ENCODE assay signal across 27 cellular contexts in genomic region chr3:82525-82924, GRCh38.
"Had no signal": no experiment of that assay in that cellular context is flagged by ENCODE, and none has a peak within 500 bp of the region (broad histone marks: within the 10 kb centered on the region; RNA-seq: fewer than 3 reads in every experiment).

No MANE protein-coding gene starts in this region.

- DNase-seq: stimulated activated CD4-positive, alpha-beta T cell treated with anti-CD3 and anti-CD28 coated beads, Interleukin-2, amount 100 ng/mL, for 48 hours; stimulated activated CD4-positive, alpha-beta T cell treated with anti-CD3 and anti-CD28 coated beads, Interleukin-4, amount 100 ng/mL, for 1 hour; stimulated activated CD4-positive, alpha-beta T cell treated with anti-CD3 and anti-CD28 coated beads, Interleukin-4, amount 100 ng/mL, for 24 hours; stimulated activated CD4-positive, alpha-beta T cell treated with anti-CD3 and anti-CD28 coated beads, Interleukin-4, amount 100 ng/mL, for 4 hours; stimulated activated naive B cell treated with anti-CD40 and anti-IgM and Interleukin-4, amounts not matched to agents 10 μg/mL and 1 μg/mL and 100 μg/mL, for 72 hours; stimulated activated naive CD4-positive, alpha-beta T cell; stimulated activated naive CD4-positive, alpha-beta T cell treated with Interleukin-2 at 50 U/mL for 16 hours; stimulated activated naive CD8-positive, alpha-beta T cell treated with anti-CD3 and anti-CD28 coated beads, Interleukin-15, amount 100 ng/mL, for 72 hours; stimulated activated naive CD8-positive, alpha-beta T cell treated with anti-CD3 and anti-CD28 coated beads, Interleukin-15, Interleukin-2, amounts not matched to agents 100 U/mL and 50 U/mL, for 24 hours; stomach; substantia nigra; testis; thyroid gland; tibial artery; transverse colon; trophoblast cell; upper lobe of left lung; upper lobe of right lung; uterus had no signal

- H3K27me3 Mint-ChIP-seq: stimulated activated naive CD8-positive, alpha-beta T cell treated with anti-CD3 and anti-CD28 coated beads, Interleukin-15, amount 100 ng/mL, for 72 hours had no signal

- H3K27ac Mint-ChIP-seq: stimulated activated effector memory CD8-positive, alpha-beta T cell treated with anti-CD3 and anti-CD28 coated beads, Interleukin-12 subunit alpha, Interleukin-12 subunit beta, amount 100 ng/mL, for 72 hours; stimulated activated memory B cell treated with anti-CD40 and anti-IgM and Interleukin-4, amounts not matched to agents 10 μg/mL and 1 μg/mL and 100 μg/mL, for 72 hours; stimulated activated naive B cell treated with anti-CD40 and anti-IgM and Interleukin-4, amounts not matched to agents 10 μg/mL and 1 μg/mL and 100 μg/mL, for 72 hours; stimulated activated naive CD8-positive, alpha-beta T cell treated with anti-CD3 and anti-CD28 coated beads, Interleukin-15, amount 100 ng/mL, for 72 hours; stimulated activated naive CD8-positive, alpha-beta T cell treated with anti-CD3 and anti-CD28 coated beads, Interleukin-15, Interleukin-2, amounts not matched to agents 100 ng/mL and 50 ng/mL, for 24 hours; type B pancreatic cell had no signal

- H3K36me3 Mint-ChIP-seq: stimulated activated effector memory CD8-positive, alpha-beta T cell treated with anti-CD3 and anti-CD28 coated beads, Interleukin-12 subunit alpha, Interleukin-12 subunit beta, amount 100 ng/mL, for 72 hours; stimulated activated memory B cell treated with anti-CD40 and anti-IgM and Interleukin-4, amounts not matched to agents 10 μg/mL and 1 μg/mL and 100 μg/mL, for 72 hours; stimulated activated naive B cell treated with anti-CD40 and anti-IgM and Interleukin-4, amounts not matched to agents 10 μg/mL and 1 μg/mL and 100 μg/mL, for 72 hours; type B pancreatic cell had no signal

- H3K9me3 Mint-ChIP-seq: stimulated activated naive B cell treated with anti-CD40 and anti-IgM and Interleukin-4, amounts not matched to agents 10 μg/mL and 1 μg/mL and 100 μg/mL, for 72 hours; stimulated activated naive CD8-positive, alpha-beta T cell treated with anti-CD3 and anti-CD28 coated beads, Interleukin-15, amount 100 ng/mL, for 72 hours; stimulated activated naive CD8-positive, alpha-beta T cell treated with anti-CD3 and anti-CD28 coated beads, Interleukin-15, Interleukin-2, amounts not matched to agents 100 ng/mL and 50 ng/mL, for 24 hours; type B pancreatic cell had no signal

- H3K36me3 ChIP-seq: stomach, suprapubic skin, thoracic aorta, thyroid gland, tibial artery, tibial nerve, transverse colon, upper lobe of left lung, upper lobe of right lung, uterus, vagina had no signal

- H3K4me1 Mint-ChIP-seq: stimulated activated effector memory CD8-positive, alpha-beta T cell treated with anti-CD3 and anti-CD28 coated beads, Interleukin-12 subunit alpha, Interleukin-12 subunit beta, amount 100 ng/mL, for 72 hours; stimulated activated memory B cell treated with anti-CD40 and anti-IgM and Interleukin-4, amounts not matched to agents 10 μg/mL and 1 μg/mL and 100 μg/mL, for 72 hours; stimulated activated naive B cell treated with anti-CD40 and anti-IgM and Interleukin-4, amounts not matched to agents 10 μg/mL and 1 μg/mL and 100 μg/mL, for 72 hours; stimulated activated naive CD8-positive, alpha-beta T cell treated with anti-CD3 and anti-CD28 coated beads, Interleukin-15, amount 100 ng/mL, for 72 hours had no signal

- H3K9me3 ChIP-seq: stomach, suprapubic skin, testis, thoracic aorta, thyroid gland, tibial artery, tibial nerve, transverse colon, upper lobe of left lung, upper lobe of right lung, uterus, vagina had no signal

- H3K4me3 Mint-ChIP-seq: stimulated activated effector memory CD8-positive, alpha-beta T cell treated with anti-CD3 and anti-CD28 coated beads, Interleukin-12 subunit alpha, Interleukin-12 subunit beta, amount 100 ng/mL, for 72 hours; stimulated activated memory B cell treated with anti-CD40 and anti-IgM and Interleukin-4, amounts not matched to agents 10 μg/mL and 1 μg/mL and 100 μg/mL, for 72 hours; stimulated activated naive B cell treated with anti-CD40 and anti-IgM and Interleukin-4, amounts not matched to agents 10 μg/mL and 1 μg/mL and 100 μg/mL, for 72 hours; stimulated activated naive CD8-positive, alpha-beta T cell treated with anti-CD3 and anti-CD28 coated beads, Interleukin-15, amount 100 ng/mL, for 72 hours; stimulated activated naive CD8-positive, alpha-beta T cell treated with anti-CD3 and anti-CD28 coated beads, Interleukin-15, Interleukin-2, amounts not matched to agents 100 ng/mL and 50 ng/mL, for 24 hours; type B pancreatic cell had no signal

- H3K27ac ChIP-seq: stomach, suprapubic skin, testis, thoracic aorta, thyroid gland, tibial artery, tibial nerve, transverse colon, upper lobe of left lung, upper lobe of right lung, uterus, vagina had no signal

- H3K4me3 ChIP-seq: stomach, suprapubic skin, testis, thoracic aorta, thyroid gland, tibial artery, tibial nerve, transverse colon, upper lobe of left lung, upper lobe of right lung, uterus, vagina had no signal

- H3K27me3 ChIP-seq: stomach, suprapubic skin, testis, thyroid gland, tibial artery, tibial nerve, transverse colon, upper lobe of left lung, upper lobe of right lung, uterus, vagina had no signal
